20 cellular contexts compared by ENCODE assay signal in genomic region chr1:244852694-244853093, GRCh38. TPM values are rescaled to one million over a fixed set of nuclear protein-coding genes. Genes with fewer than 3 reads are reported as not detected.
DNase-seq lines count a peak whose midpoint lies in the region; ATAC-seq, FAIRE-seq and TF ChIP-seq lines count a peak whose summit lies in the region.
"Had no signal": no experiment of that assay in that cellular context is flagged by ENCODE, and none has a peak within 500 bp of the region (broad histone marks: within the 10 kb centered on the region; RNA-seq: fewer than 3 reads in every experiment).

No MANE protein-coding gene starts in this region.

- FAIRE-seq in HepG2 (lab: Jason Lieb, UNC), result no peak
- FAIRE-seq: HTR-8/SVneo, small intestine had no signal

- H3K4me2 ChIP-seq in HepG2 (ENCODE audit: low read depth, low read length), result no peak overlapping the region

- H3K4me1 Mint-ChIP-seq in WTC11 (peaks cover 10% of the 10 kb centered on the region; the same call in 1 of the 2 replicates), immature natural killer cell (peaks cover 56 to 96% of the 10 kb centered on the region in 2 donors)

- no peak overlapping the region for H3K9ac ChIP-seq in HepG2 (ENCODE audit: insufficient read depth, low read depth, low read length)

- no peak for TF ChIP-seq RAD21 in HepG2 (CRISPR knock-in tag; IDR thresholded peaks at IDR 0.05)

- H3K4me3 ChIP-seq in HepG2 (replicated peaks in 1 of 3; ENCODE audit: insufficient read depth in 1 of 3, low read depth in 2 of 3, low read length in 3 of 3) (no peak overlapping the region), right lobe of liver (no peak overlapping the region)
- H3K4me3 ChIP-seq: HAP-1, heart left ventricle, tibial artery had no signal

- intact Hi-C loops in HepG2 (cut with micrococcal nuclease; ENCODE audit: unreplicated experiment), result no loop called here
- intact Hi-C loops in right lobe of liver (cut with DNase I), result no loop called here

- H4K20me1 ChIP-seq in HepG2 (ENCODE audit: insufficient read depth, low read length), result peaks cover 15% of the 10 kb centered on the region

- peaks cover 29% of the 10 kb centered on the region for H3K79me2 ChIP-seq in HepG2 (ENCODE audit: insufficient read depth, low read length)

- H3K9me3 ChIP-seq in HepG2 (ENCODE audit: low read length), result no peaks in the 10 kb centered on the region
- no peaks in the 10 kb centered on the region for H3K9me3 ChIP-seq in right lobe of liver
- H3K9me3 ChIP-seq: HAP-1, heart left ventricle, tibial artery had no signal

- in situ Hi-C loops in HepG2 (cut with HindIII; ENCODE audit: extremely low pct_ligation_motif_present, low pct_unique_long_range_greater_than_20kb), result no loop called here

- H3K36me3 Mint-ChIP-seq in WTC11 (peaks cover 96% of the 10 kb centered on the region), immature natural killer cell (peaks cover 24 to 52% (median 50%) of the 10 kb centered on the region in 3 donors)

- 100% methylated on average over 1 of the region's 1 CpG for WGBS in HepG2 (ENCODE audit: low lambda C conversion rate)
- WGBS in right lobe of liver (ENCODE audit: insufficient coverage, low coverage, low lambda C conversion rate, missing lambda C conversion rate), result 93% methylated on average over 1 of the region's 1 CpG

- CTCF ChIA-PET in HepG2 (lab: Yijun Ruan, JAX; ENCODE audit: low intra/inter-chr PET ratio, low total read pairs) (no interaction called here), WTC11 (lab: Charles Lee) (no interaction called here)

- TF ChIP-seq POLR2A in HepG2 (IDR thresholded peaks at IDR 0.05; ENCODE audit: insufficient read depth in 1 of 2, low read depth in 2 of 2, low read length in 2 of 2) (peak in 1 of 2 experiments; percentile 36; a peak in 1 of 4 replicates), right lobe of liver (IDR thresholded peaks at IDR 0.05) (no peak), erythroblast (IDR thresholded peaks at IDR 0.05; ENCODE audit: low read length) (no peak)

- H3K27ac ChIP-seq in HepG2 (ENCODE audit: extremely low read length, insufficient read depth, low read length), result no peak overlapping the region
- no peak overlapping the region for H3K27ac ChIP-seq in right lobe of liver
- H3K27ac ChIP-seq: RWPE1, tibial artery had no signal

- no TSS peak for BruUV-seq in HepG2 (replicated peaks; lab: Mats Ljungman, UMichigan)

- no peaks in the 10 kb centered on the region for H3K27me3 ChIP-seq in HepG2 (ENCODE audit: control insufficient read depth in 1 of 2, insufficient read depth in 2 of 2, low read length in 2 of 2)
- no peaks in the 10 kb centered on the region for H3K27me3 ChIP-seq in right lobe of liver
- H3K27me3 ChIP-seq: heart left ventricle, tibial artery had no signal

- POLR2A ChIA-PET in HepG2 (lab: Yijun Ruan, JAX) (interaction anchor here (0.7 to 3.9 kb wide), 4 partner anchors 9 to 29 kb away, joined by 3 to 27 read pairs (median 6); partner anchors contain the start of genes COX20 and HNRNPU), WTC11 (lab: Charles Lee) (no interaction called here)

- H3K27me3 Mint-ChIP-seq in WTC11 (ENCODE audit: low read depth), result no peaks in the 10 kb centered on the region
- H3K27me3 Mint-ChIP-seq in immature natural killer cell (ENCODE audit: low read depth in 3 of 3), result peaks cover 2 to 5% (median 4%) of the 10 kb centered on the region in 3 donors
- H3K27me3 Mint-ChIP-seq: stimulated activated naive CD8-positive, alpha-beta T cell treated with anti-CD3 and anti-CD28 coated beads, Interleukin-15, Interleukin-2, amounts not matched to agents 100 ng/mL and 50 ng/mL, for 24 hours had no signal

- H3K36me3 ChIP-seq in HepG2 (replicated peaks in 1 of 2; ENCODE audit: control insufficient read depth in 1 of 2, insufficient read depth in 2 of 2, low read length in 2 of 2) (peaks cover 20 to 64% of the 10 kb centered on the region in 2 experiments), right lobe of liver (peaks cover 0 to 79% (median 26%) of the 10 kb centered on the region in 4 donors)

- TF ChIP-seq EP300 in HepG2 (IDR thresholded peaks at IDR 0.05; ENCODE audit: low read depth in 2 of 2, low read length in 2 of 2) (no peak), HepG2 (CRISPR knock-in tag; IDR thresholded peaks at IDR 0.05; ENCODE audit: borderline replicate concordance) (no peak)

- H3K27ac Mint-ChIP-seq in WTC11, result peak overlapping the region; percentile 74; the same call in 1 of the 2 replicates
- peak overlapping the region in 4 of 6 donors; percentile 30 to 74 (median 46) for H3K27ac Mint-ChIP-seq in immature natural killer cell

- TF ChIP-seq CTCF in HepG2 (CRISPR knock-in tag; IDR thresholded peaks at IDR 0.05), result no peak
- no peak for TF ChIP-seq CTCF in right lobe of liver (IDR thresholded peaks at IDR 0.05)
- TF ChIP-seq CTCF in WTC11 (IDR thresholded peaks at IDR 0.05), result no peak

- no peak overlapping the region for H2AFZ ChIP-seq in HepG2 (ENCODE audit: low read length)

- H3K4me1 ChIP-seq in HepG2 (ENCODE audit: insufficient read depth, low read length) (peaks cover 25% of the 10 kb centered on the region), right lobe of liver (peaks cover 0 to 29% (median 12%) of the 10 kb centered on the region in 4 donors)
- H3K4me1 ChIP-seq: HAP-1 had no signal

- no peak for ATAC-seq in HepG2
- ATAC-seq in right lobe of liver, result no peak
- ATAC-seq in WTC11, result no peak
- no peak for ATAC-seq in GM18867 (IDR thresholded peaks at IDR 0.05; ENCODE audit: unreplicated experiment)
- ATAC-seq: heart left ventricle, left lobe of liver had no signal

- H3K4me3 Mint-ChIP-seq in WTC11 (no peak overlapping the region), immature natural killer cell (no peak overlapping the region)
- H3K4me3 Mint-ChIP-seq: stimulated activated naive CD8-positive, alpha-beta T cell treated with anti-CD3 and anti-CD28 coated beads, Interleukin-15, Interleukin-2, amounts not matched to agents 100 ng/mL and 50 ng/mL, for 24 hours had no signal

- DNase-seq in HepG2 (ENCODE audit: low spot score) (no peak), right lobe of liver (no peak), WTC11 (ENCODE audit: low spot score) (no peak), immature natural killer cell (no peak), erythroblast (lab: John Stamatoyannopoulos, UW) (no peak)
- DNase-seq in activated effector memory CD4-positive, alpha-beta T cell treated with Interleukin-2 at 50 U/mL for 16 hours, result no peak
- DNase-seq: cortex of kidney; DMS79; heart left ventricle; NCI-H1436 treated with DMSO at 0.1 percent for 48 hours; NCI-H526 treated with DMSO at 0.1 percent for 48 hours; small intestine; stimulated activated CD4-positive, alpha-beta T cell treated with anti-CD3 and anti-CD28 coated beads, Interleukin-2, amount 100 ng/mL, for 48 hours; tibial artery had no signal

- no peaks in the 10 kb centered on the region for H3K9me3 Mint-ChIP-seq in WTC11
- H3K9me3 Mint-ChIP-seq in immature natural killer cell, result no peaks in the 10 kb centered on the region
- H3K9me3 Mint-ChIP-seq: stimulated activated naive CD8-positive, alpha-beta T cell treated with anti-CD3 and anti-CD28 coated beads, Interleukin-15, Interleukin-2, amounts not matched to agents 100 ng/mL and 50 ng/mL, for 24 hours had no signal

RNA-seq across cellular contexts. Expression of gene HNRNPU, which starts 11.6 kb away (rescaled TPM):
- 508 and 657 TPM in 2 replicates for total RNA-seq in HepG2 (2016; rRNA removed; fragmentation: Illumina TruSeq; extraction: Trizol)
- 36.7 and 41.2 TPM in 2 replicates for total RNA-seq in HepG2 (2016; cell fraction: cytosol; rRNA removed; fragmentation: Illumina TruSeq; extraction: Trizol; ENCODE audit: low read depth)
- total RNA-seq in HepG2 (2016; cell fraction: insoluble cytoplasmic fraction; rRNA removed; fragmentation: Illumina TruSeq; extraction: Trizol), result 513 and 625 TPM in 2 replicates
- total RNA-seq in HepG2 (2016; cell fraction: membrane; rRNA removed; fragmentation: Illumina TruSeq; extraction: Trizol), result 92.2 and 116 TPM in 2 replicates
- 356 and 374 TPM in 2 replicates for total RNA-seq in HepG2 (2016; cell fraction: nucleus; rRNA removed; fragmentation: Illumina TruSeq; extraction: Trizol)
- polyA plus RNA-seq in HepG2 (2011; rRNA removed), result 87.9 and 101 TPM in 2 replicates
- polyA plus RNA-seq in HepG2 (2011; cell fraction: cytosol; rRNA removed), result 51.0 and 69.9 TPM in 2 replicates
- polyA plus RNA-seq in HepG2 (2011; cell fraction: nucleus; rRNA removed), result 74.8 and 100.0 TPM in 2 replicates
- polyA plus RNA-seq in HepG2 (2012), result 171 and 263 TPM in 2 replicates
- polyA plus RNA-seq in HepG2 (2016; cell fraction: cytosol; fragmentation: Illumina TruSeq; extraction: Trizol; ENCODE audit: low read depth), result 19.0 and 23.4 TPM in 2 replicates
- polyA plus RNA-seq in HepG2 (2016; cell fraction: insoluble cytoplasmic fraction; fragmentation: Illumina TruSeq; extraction: Trizol; ENCODE audit: low read depth), result 629 and 634 TPM in 2 replicates
- polyA plus RNA-seq in HepG2 (2016; cell fraction: membrane; fragmentation: Illumina TruSeq; extraction: Trizol; ENCODE audit: low read depth), result 53.4 and 62.4 TPM in 2 replicates
- 455 and 473 TPM in 2 replicates for polyA plus RNA-seq in HepG2 (2016; cell fraction: nucleus; fragmentation: Illumina TruSeq; extraction: Trizol; ENCODE audit: insufficient read depth, low read depth)
- 81.5 and 284 TPM in 2 replicates for polyA minus RNA-seq in HepG2 (2011; rRNA and poly(A)+ RNA removed; ENCODE audit: low replicate concordance)
- 160 and 172 TPM in 2 replicates for polyA minus RNA-seq in HepG2 (2011; cell fraction: cytosol; rRNA and poly(A)+ RNA removed)
- 231 and 261 TPM in 2 replicates for polyA minus RNA-seq in HepG2 (2011; cell fraction: nucleus; rRNA and poly(A)+ RNA removed)
- 100 to 1,000 TPM in 5 of 6 experiments, 10 to 100 TPM in 1; 73.3 to 183 (median 121) TPM for total RNA-seq in right lobe of liver
- total RNA-seq in WTC11 (2021), result 477 to 536 TPM (median 477 TPM) in 3 replicates
- polyA plus RNA-seq in immature natural killer cell, result 100 to 1,000 TPM; 110 to 398 (median 137) TPM

RNA-seq across cellular contexts. Expression of gene COX20, which starts 17.2 kb away (rescaled TPM):
- 95.8 and 110 TPM in 2 replicates for total RNA-seq in HepG2 (2016; rRNA removed; fragmentation: Illumina TruSeq; extraction: Trizol)
- total RNA-seq in HepG2 (2016; cell fraction: cytosol; rRNA removed; fragmentation: Illumina TruSeq; extraction: Trizol; ENCODE audit: low read depth), result 122 and 124 TPM in 2 replicates
- 90.4 and 108 TPM in 2 replicates for total RNA-seq in HepG2 (2016; cell fraction: insoluble cytoplasmic fraction; rRNA removed; fragmentation: Illumina TruSeq; extraction: Trizol)
- total RNA-seq in HepG2 (2016; cell fraction: membrane; rRNA removed; fragmentation: Illumina TruSeq; extraction: Trizol), result 155 and 158 TPM in 2 replicates
- 33.7 and 46.6 TPM in 2 replicates for total RNA-seq in HepG2 (2016; cell fraction: nucleus; rRNA removed; fragmentation: Illumina TruSeq; extraction: Trizol)
- polyA plus RNA-seq in HepG2 (2011; rRNA removed), result 24.3 and 34.4 TPM in 2 replicates
- polyA plus RNA-seq in HepG2 (2011; cell fraction: cytosol; rRNA removed), result 18.9 and 30.5 TPM in 2 replicates
- 16.5 and 23.4 TPM in 2 replicates for polyA plus RNA-seq in HepG2 (2011; cell fraction: nucleus; rRNA removed)
- polyA plus RNA-seq in HepG2 (2012), result 51.2 and 83.5 TPM in 2 replicates
- 262 and 273 TPM in 2 replicates for polyA plus RNA-seq in HepG2 (2016; cell fraction: cytosol; fragmentation: Illumina TruSeq; extraction: Trizol; ENCODE audit: low read depth)
- polyA plus RNA-seq in HepG2 (2016; cell fraction: insoluble cytoplasmic fraction; fragmentation: Illumina TruSeq; extraction: Trizol; ENCODE audit: low read depth), result 173 and 179 TPM in 2 replicates
- 249 and 251 TPM in 2 replicates for polyA plus RNA-seq in HepG2 (2016; cell fraction: membrane; fragmentation: Illumina TruSeq; extraction: Trizol; ENCODE audit: low read depth)
- polyA plus RNA-seq in HepG2 (2016; cell fraction: nucleus; fragmentation: Illumina TruSeq; extraction: Trizol; ENCODE audit: insufficient read depth, low read depth), result 103 and 109 TPM in 2 replicates
- polyA minus RNA-seq in HepG2 (2011; rRNA and poly(A)+ RNA removed; ENCODE audit: low replicate concordance), result 5.2 and 10.0 TPM in 2 replicates
- polyA minus RNA-seq in HepG2 (2011; cell fraction: cytosol; rRNA and poly(A)+ RNA removed), result 8.2 and 13.3 TPM in 2 replicates
- polyA minus RNA-seq in HepG2 (2011; cell fraction: nucleus; rRNA and poly(A)+ RNA removed), result 49.2 and 55.6 TPM in 2 replicates
- 10 to 100 TPM; 16.8 to 28.5 (median 19.6) TPM for total RNA-seq in right lobe of liver
- total RNA-seq in WTC11 (2021), result 33.1 to 37.6 TPM (median 36.4 TPM) in 3 replicates
- 10 to 100 TPM; 41.5 to 57.4 (median 43.8) TPM for polyA plus RNA-seq in immature natural killer cell
